8 cellular contexts compared by ENCODE assay signal in the genomic region with DNA sequence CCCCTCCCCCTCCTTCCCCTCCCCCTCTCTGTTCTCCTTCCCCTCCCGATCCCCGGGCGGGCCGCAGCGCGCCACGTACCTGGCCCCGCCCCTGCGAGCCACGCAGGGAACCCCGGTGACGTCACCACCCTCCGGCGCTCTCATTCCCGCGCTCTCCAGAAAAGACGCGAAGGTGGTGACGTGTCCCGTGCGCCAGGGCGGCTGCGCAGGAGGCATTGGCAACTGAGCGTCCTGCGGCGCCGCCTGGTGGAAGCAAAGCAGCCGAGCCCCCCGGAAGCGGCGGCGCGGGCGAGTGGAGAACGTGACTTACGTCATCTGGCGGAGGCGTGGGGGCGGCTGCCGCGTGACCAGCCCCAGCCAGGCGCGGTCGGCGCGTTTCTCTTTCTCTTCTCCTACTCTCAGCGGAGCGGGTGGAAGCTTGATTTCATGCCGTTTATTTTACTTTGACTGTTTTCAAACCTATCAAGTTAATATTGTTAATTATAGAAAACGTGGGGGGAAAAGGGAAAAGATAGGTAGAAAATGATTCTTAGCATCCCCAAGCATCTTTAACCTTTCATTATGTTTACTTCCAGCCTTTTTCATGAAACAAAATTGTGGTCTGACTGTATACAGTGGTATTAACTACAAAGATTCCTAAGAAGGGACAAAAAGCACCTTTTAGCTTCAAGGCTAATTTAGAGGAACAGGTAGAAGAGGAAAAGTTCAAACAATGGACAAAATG. TPM values are rescaled to one million over a fixed set of nuclear protein-coding genes. Genes with fewer than 3 reads are reported as not detected.
DNase-seq lines count a peak whose midpoint lies in the region; ATAC-seq and TF ChIP-seq lines count a peak whose summit lies in the region.

No MANE protein-coding gene starts in this region.

- H3K9me2 ChIP-seq in HCT116 (ENCODE audit: insufficient read depth) (no peaks in the 10 kb centered on the region), MM.1S (replicated peaks; ENCODE audit: insufficient read depth, low read length) (no peaks in the 10 kb centered on the region)

- peak overlapping the region; percentile 80 for H3K4me2 ChIP-seq in HCT116 (ENCODE audit: low read length)
- peak overlapping the region; percentile 94 for H3K4me2 ChIP-seq in MM.1S (ENCODE audit: low read depth, low read length)

- H3K27ac ChIP-seq in HCT116 (ENCODE audit: low read depth, low read length): peak overlapping the region; percentile 99
- H3K27ac ChIP-seq in MM.1S (ENCODE audit: low read length): peak overlapping the region; percentile 91

- H4K20me1 ChIP-seq in HCT116 (ENCODE audit: insufficient read depth): no peaks in the 10 kb centered on the region
- H4K20me1 ChIP-seq in MM.1S (ENCODE audit: insufficient read depth, low read length): no peaks in the 10 kb centered on the region

- BruUV-seq in HCT116 (replicated peaks; lab: Mats Ljungman, UMichigan): TSS peak; percentile 99

- H2AFZ ChIP-seq in HCT116 (ENCODE audit: low read depth, low read length, poor library complexity, severe bottlenecking) (no peak overlapping the region), MM.1S (ENCODE audit: low read length) (peak overlapping the region; percentile 49), neuron (ENCODE audit: low read depth, low read length) (no peak overlapping the region)

- no peaks in the 10 kb centered on the region for H3K36me3 ChIP-seq in HCT116 (ENCODE audit: control insufficient read depth in 1 of 2, insufficient read depth in 2 of 2, low read length in 2 of 2)
- H3K36me3 ChIP-seq in MM.1S (replicated peaks; ENCODE audit: insufficient read depth, low read length): no peaks in the 10 kb centered on the region
- no peaks in the 10 kb centered on the region for H3K36me3 ChIP-seq in neuron (ENCODE audit: insufficient read depth, low read length)

- H3K4me3 ChIP-seq in HCT116 (replicated peaks in 1 of 2; ENCODE audit: low read depth in 1 of 2, low read length in 2 of 2) (peak overlapping the region; percentile 40 to 63), MM.1S (ENCODE audit: low read length) (peak overlapping the region; percentile 67), foreskin fibroblast (ENCODE audit: low read depth in 1 of 2, low read length in 2 of 2) (peak overlapping the region; percentile 50 to 63), neuron (ENCODE audit: low read length) (peak overlapping the region; percentile 55)

- peaks cover 7% of the 10 kb centered on the region; the same call in 1 of the 2 replicates for H3F3A ChIP-seq in MM.1S (ENCODE audit: insufficient read depth, low read length)

- H3K9me3 ChIP-seq in HCT116 (ENCODE audit: control insufficient read depth in 1 of 2, insufficient read depth in 1 of 2, low read depth in 1 of 2, low read length in 2 of 2) (no peaks in the 10 kb centered on the region), MM.1S (replicated peaks; ENCODE audit: insufficient read depth, low read length) (no peaks in the 10 kb centered on the region), neuron (ENCODE audit: low read length) (no peaks in the 10 kb centered on the region)

- no peaks in the 10 kb centered on the region for H3K27me3 ChIP-seq in HCT116 (ENCODE audit: insufficient read depth, low read length)
- no peaks in the 10 kb centered on the region for H3K27me3 ChIP-seq in MM.1S (replicated peaks; ENCODE audit: insufficient read depth, low read length)
- no peaks in the 10 kb centered on the region for H3K27me3 ChIP-seq in neuron (ENCODE audit: insufficient read depth, low read length)

- TF ChIP-seq CTCF in HCT116 (IDR thresholded peaks at IDR 0.05 in 2 of 3, conservative IDR thresholded peaks at IDR 0.05 in 1 of 3; ENCODE audit: borderline replicate concordance in 1 of 3, insufficient read depth in 1 of 3, low read depth in 2 of 3, low read length in 2 of 3): peak in 2 of 3 experiments; percentile 83 to 88; a peak in 4 of 6 replicates
- peak; percentile 89 for TF ChIP-seq CTCF in MM.1S (IDR thresholded peaks at IDR 0.05; ENCODE audit: low read length)
- peak; percentile 90 for TF ChIP-seq CTCF in foreskin fibroblast (IDR thresholded peaks at IDR 0.05; ENCODE audit: low read depth, low read length)

- ATAC-seq in HCT116: peak; percentile 74

- intact Hi-C loops in HCT116 (cut with micrococcal nuclease): loop anchor here (1.0 kb wide), 2 partner anchors 56 to 228 kb away; no protein-coding TSS in a partner anchor

- no peak for TF ChIP-seq RAD21 in HCT116 (IDR thresholded peaks at IDR 0.05; ENCODE audit: low read depth)

- CTCF ChIA-PET in HCT116 (lab: Charles Lee): interaction anchor here (1.2 to 3.3 kb wide), 2 partner anchors 18 to 229 kb away, joined by 3 to 24 read pairs; a partner anchor contains a TSS

- RAD21 ChIA-PET in HCT116 (lab: Charles Lee; ENCODE audit: low non-redundant PET in 1 of 2, low total read pairs in 2 of 2, uncharacterized antibody in 2 of 2, unreplicated experiment in 2 of 2): interaction anchor here in 1 of 2 experiments (0.7 to 1.1 kb wide), 2 partner anchors 228 to 229 kb away, joined by 5 to 7 read pairs; a partner anchor contains a TSS

- H3K9ac ChIP-seq in HCT116 (ENCODE audit: low read length): peak overlapping the region; percentile 94
- peak overlapping the region; percentile 89 for H3K9ac ChIP-seq in MM.1S (ENCODE audit: low read length)

- TF ChIP-seq POLR2A in HCT116 (IDR thresholded peaks at IDR 0.05; ENCODE audit: borderline replicate concordance, extremely low read depth, insufficient read depth, insufficient read length): peak; percentile 31

- peak; percentile 90 for DNase-seq in GM04503 (ENCODE audit: low read depth)
- DNase-seq in HCT116 (ENCODE audit: low read depth, low spot score): peak; percentile 98
- peak; percentile 100 for DNase-seq in MM.1S
- DNase-seq in SHP77 treated with DMSO at 0.1 percent for 48 hours (lab: John Stamatoyannopoulos, UW): peak; percentile 94
- peak; percentile 100 for DNase-seq in activated gamma-delta T cell treated with Interleukin-2 at 50 U/mL for 16 hours
- peak; percentile 99 to 100 for DNase-seq in foreskin fibroblast
- DNase-seq in stromal cell of bone marrow (ENCODE audit: low read depth): peak; percentile 97

- peaks cover 35 to 51% of the 10 kb centered on the region in 2 experiments for H3K4me1 ChIP-seq in HCT116 (ENCODE audit: control insufficient read depth in 1 of 2, insufficient read depth in 2 of 2, low read length in 2 of 2)
- peaks cover 16% of the 10 kb centered on the region for H3K4me1 ChIP-seq in MM.1S (ENCODE audit: low read length)
- peaks cover 19% of the 10 kb centered on the region for H3K4me1 ChIP-seq in neuron (ENCODE audit: insufficient read depth, low read length)

- H3K79me2 ChIP-seq in HCT116 (ENCODE audit: insufficient read depth, low read length) (no peaks in the 10 kb centered on the region), MM.1S (ENCODE audit: low read length) (no peaks in the 10 kb centered on the region)

- POLR2A ChIA-PET in HCT116 (lab: Charles Lee): interaction anchor here (0.8 to 6.1 kb wide), 8 partner anchors 10 to 230 kb away, joined by 3 to 54 read pairs (median 6); a partner anchor contains a TSS

TF ChIP-seq in HCT116, 20 proteins besides CTCF, POLR2A, EP300 and RAD21 (continues in another document):
- TF ChIP-seq SIN3A (IDR thresholded peaks at IDR 0.05; ENCODE audit: low read depth) (no peak), YY1 (IDR thresholded peaks at IDR 0.05; ENCODE audit: extremely low read depth, insufficient replicate concordance, low read depth, low read length) (peak; percentile 79), EZH2phosphoT487 (IDR thresholded peaks at IDR 0.05; ENCODE audit: borderline replicate concordance) (no peak), SRF (IDR thresholded peaks at IDR 0.05; ENCODE audit: low read depth) (no peak), FOSL1 (IDR thresholded peaks at IDR 0.05; ENCODE audit: low read depth) (no peak)
- TF ChIP-seq, protein P1, sequence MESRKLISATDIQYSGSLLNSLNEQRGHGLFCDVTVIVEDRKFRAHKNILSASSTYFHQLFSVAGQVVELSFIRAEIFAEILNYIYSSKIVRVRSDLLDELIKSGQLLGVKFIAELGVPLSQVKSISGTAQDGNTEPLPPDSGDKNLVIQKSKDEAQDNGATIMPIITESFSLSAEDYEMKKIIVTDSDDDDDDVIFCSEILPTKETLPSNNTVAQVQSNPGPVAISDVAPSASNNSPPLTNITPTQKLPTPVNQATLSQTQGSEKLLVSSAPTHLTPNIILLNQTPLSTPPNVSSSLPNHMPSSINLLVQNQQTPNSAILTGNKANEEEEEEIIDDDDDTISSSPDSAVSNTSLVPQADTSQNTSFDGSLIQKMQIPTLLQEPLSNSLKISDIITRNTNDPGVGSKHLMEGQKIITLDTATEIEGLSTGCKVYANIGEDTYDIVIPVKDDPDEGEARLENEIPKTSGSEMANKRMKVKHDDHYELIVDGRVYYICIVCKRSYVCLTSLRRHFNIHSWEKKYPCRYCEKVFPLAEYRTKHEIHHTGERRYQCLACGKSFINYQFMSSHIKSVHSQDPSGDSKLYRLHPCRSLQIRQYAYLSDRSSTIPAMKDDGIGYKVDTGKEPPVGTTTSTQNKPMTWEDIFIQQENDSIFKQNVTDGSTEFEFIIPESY (IDR thresholded peaks at IDR 0.05; ENCODE audit: extremely low read depth, insufficient replicate concordance, low read length): peak; percentile 54
- TF ChIP-seq, protein P2, sequence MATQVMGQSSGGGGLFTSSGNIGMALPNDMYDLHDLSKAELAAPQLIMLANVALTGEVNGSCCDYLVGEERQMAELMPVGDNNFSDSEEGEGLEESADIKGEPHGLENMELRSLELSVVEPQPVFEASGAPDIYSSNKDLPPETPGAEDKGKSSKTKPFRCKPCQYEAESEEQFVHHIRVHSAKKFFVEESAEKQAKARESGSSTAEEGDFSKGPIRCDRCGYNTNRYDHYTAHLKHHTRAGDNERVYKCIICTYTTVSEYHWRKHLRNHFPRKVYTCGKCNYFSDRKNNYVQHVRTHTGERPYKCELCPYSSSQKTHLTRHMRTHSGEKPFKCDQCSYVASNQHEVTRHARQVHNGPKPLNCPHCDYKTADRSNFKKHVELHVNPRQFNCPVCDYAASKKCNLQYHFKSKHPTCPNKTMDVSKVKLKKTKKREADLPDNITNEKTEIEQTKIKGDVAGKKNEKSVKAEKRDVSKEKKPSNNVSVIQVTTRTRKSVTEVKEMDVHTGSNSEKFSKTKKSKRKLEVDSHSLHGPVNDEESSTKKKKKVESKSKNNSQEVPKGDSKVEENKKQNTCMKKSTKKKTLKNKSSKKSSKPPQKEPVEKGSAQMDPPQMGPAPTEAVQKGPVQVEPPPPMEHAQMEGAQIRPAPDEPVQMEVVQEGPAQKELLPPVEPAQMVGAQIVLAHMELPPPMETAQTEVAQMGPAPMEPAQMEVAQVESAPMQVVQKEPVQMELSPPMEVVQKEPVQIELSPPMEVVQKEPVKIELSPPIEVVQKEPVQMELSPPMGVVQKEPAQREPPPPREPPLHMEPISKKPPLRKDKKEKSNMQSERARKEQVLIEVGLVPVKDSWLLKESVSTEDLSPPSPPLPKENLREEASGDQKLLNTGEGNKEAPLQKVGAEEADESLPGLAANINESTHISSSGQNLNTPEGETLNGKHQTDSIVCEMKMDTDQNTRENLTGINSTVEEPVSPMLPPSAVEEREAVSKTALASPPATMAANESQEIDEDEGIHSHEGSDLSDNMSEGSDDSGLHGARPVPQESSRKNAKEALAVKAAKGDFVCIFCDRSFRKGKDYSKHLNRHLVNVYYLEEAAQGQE (IDR thresholded peaks at IDR 0.05; ENCODE audit: low read depth): no peak

RNA-seq across cellular contexts. Expression of a gene that starts 48.1 kb away (rescaled TPM):
- total RNA-seq in HCT116 (2021; ENCODE audit: unreplicated experiment): 17.4 TPM
- polyA plus RNA-seq in HCT116 (2012): 7.6 and 10.3 TPM in 2 replicates

RNA-seq across cellular contexts. Expression of a gene that starts 55.5 kb away (rescaled TPM):
- total RNA-seq in HCT116 (2021; ENCODE audit: unreplicated experiment): 256 TPM
- polyA plus RNA-seq in HCT116 (2012): 225 and 232 TPM in 2 replicates

Comparison
In these comparisons a context has a peak if more than half of its experiments do, and no peak if none do; other contexts are left out.
1. Peak in every context shown above with its lines: DNase-seq, ATAC-seq, H3K4me3 ChIP-seq and H3K27ac ChIP-seq.